8 cellular contexts compared by ENCODE assay signal in genomic region chr17:62920300-62920699, GRCh38.
"Had no signal": no experiment of that assay in that cellular context is flagged by ENCODE, and none has a peak within 500 bp of the region (broad histone marks: within the 10 kb centered on the region; RNA-seq: fewer than 3 reads in every experiment).

No MANE protein-coding gene starts in this region.

- ATAC-seq: GM12878 had no signal

- H3K4me3 ChIP-seq: GM12878 had no signal

- FAIRE-seq: G401.6, GM12878, GM12891, GM12892, GM18507, GM19239 had no signal

- DNase-seq: GDM1, GF-D8 had no signal
